In genomic region chr17:64537488-64537887, GRCh38 we compare ENCODE assay signal across 1 cellular context.
TF ChIP-seq lines count a peak whose summit lies in the region.

No MANE protein-coding gene starts in this region.

TF ChIP-seq in K562, 482 proteins besides CTCF, POLR2A, EP300 and RAD21 (continued from another document and continues in another):
- TF ChIP-seq AFF1 (IDR thresholded peaks at IDR 0.05; ENCODE audit: low read depth in 1 of 2, partially characterized antibody in 2 of 2) (no peak), HEY1 (CRISPR knock-in tag; IDR thresholded peaks at IDR 0.05; ENCODE audit: borderline replicate concordance) (no peak), E2F5 (CRISPR knock-in tag; IDR thresholded peaks at IDR 0.05) (no peak), ZNF518B (CRISPR knock-in tag; IDR thresholded peaks at IDR 0.05) (no peak), NBN (IDR thresholded peaks at IDR 0.05; ENCODE audit: low read depth) (peak; percentile 72; the same call in 1 of the 2 replicates), ZNF785 (CRISPR knock-in tag; IDR thresholded peaks at IDR 0.05) (no peak), ZNF449 (CRISPR knock-in tag; IDR thresholded peaks at IDR 0.05) (no peak), NFIC (IDR thresholded peaks at IDR 0.05) (peak; percentile 74), ZC3H11A (IDR thresholded peaks at IDR 0.05; ENCODE audit: low read depth, low read length) (no peak), ZNF12 (CRISPR knock-in tag; IDR thresholded peaks at IDR 0.05) (no peak), ZNF655 (CRISPR knock-in tag; IDR thresholded peaks at IDR 0.05) (no peak), ZNF707 (CRISPR knock-in tag; conservative IDR thresholded peaks at IDR 0.05) (no peak), ARNT (IDR thresholded peaks at IDR 0.05) (peak in 1 of 2 experiments; percentile 38; a peak in 1 of 4 replicates), LEF1 (IDR thresholded peaks at IDR 0.05) (peak; percentile 53; the same call in 1 of the 2 replicates), ELF4 (CRISPR knock-in tag; IDR thresholded peaks at IDR 0.05) (peak; percentile 23; the same call in 1 of the 2 replicates), SOX6 (IDR thresholded peaks at IDR 0.05) (peak; percentile 83), WHSC1 (IDR thresholded peaks at IDR 0.05; ENCODE audit: low read length) (no peak), ARID2 (IDR thresholded peaks at IDR 0.05) (no peak), SIRT6 (IDR thresholded peaks at IDR 0.05; ENCODE audit: low read depth, low read length) (no peak), RERE (CRISPR knock-in tag; IDR thresholded peaks at IDR 0.05; ENCODE audit: borderline replicate concordance) (no peak), ZNF740 (CRISPR knock-in tag; IDR thresholded peaks at IDR 0.05) (no peak), ZNF740 (tag; IDR thresholded peaks at IDR 0.05) (no peak), JUN (IDR thresholded peaks at IDR 0.05; ENCODE audit: borderline replicate concordance, low read depth, low read length) (peak; percentile 54; the same call in 1 of the 2 replicates), JUN (CRISPR knock-in tag; IDR thresholded peaks at IDR 0.05; ENCODE audit: borderline replicate concordance) (no peak; the same call in 1 of the 2 replicates), ZNF57 (CRISPR knock-in tag; IDR thresholded peaks at IDR 0.05) (no peak), LARP7 (IDR thresholded peaks at IDR 0.05) (no peak), ZNF184 (CRISPR knock-in tag; IDR thresholded peaks at IDR 0.05) (no peak), KHSRP (IDR thresholded peaks at IDR 0.05) (no peak), HDAC2 (IDR thresholded peaks at IDR 0.05) (peak; percentile 82), ETV6 (IDR thresholded peaks at IDR 0.05; ENCODE audit: borderline replicate concordance in 1 of 2, low read depth in 2 of 2, low read length in 1 of 2) (peak; percentile 99), ETV6 (CRISPR knock-in tag; IDR thresholded peaks at IDR 0.05; ENCODE audit: borderline replicate concordance) (no peak), ZBTB5 (IDR thresholded peaks at IDR 0.05) (0 out of 2 replicates have a peak, but pooled peaks have one; percentile 42), KDM1A (IDR thresholded peaks at IDR 0.05) (peak; percentile 76 to 90), MEIS2 (IDR thresholded peaks at IDR 0.05; ENCODE audit: partially characterized antibody) (peak; percentile 52), HNRNPLL (IDR thresholded peaks at IDR 0.05; ENCODE audit: low read depth, low read length, poor library complexity, severe bottlenecking) (no peak), TBL1XR1 (IDR thresholded peaks at IDR 0.05; ENCODE audit: low read length in 2 of 2) (peak in 1 of 2 experiments; percentile 84; a peak in 2 of 4 replicates), ZKSCAN3 (CRISPR knock-in tag; IDR thresholded peaks at IDR 0.05) (no peak), MEF2A (IDR thresholded peaks at IDR 0.05; ENCODE audit: control insufficient read depth, low read depth, low read length) (peak; percentile 71), FUS (optimal IDR thresholded peaks at IDR 0.05; ENCODE audit: low read depth, low read length) (no peak)
